Comparison of ENCODE assay signal across 8 cellular contexts in genomic region chr4:2812985-2813384, GRCh38. TPM values are rescaled to one million over a fixed set of nuclear protein-coding genes. Genes with fewer than 3 reads are reported as not detected.
DNase-seq lines count a peak whose midpoint lies in the region; ATAC-seq, FAIRE-seq and TF ChIP-seq lines count a peak whose summit lies in the region.

No MANE protein-coding gene starts in this region.

- in situ Hi-C loops in transverse colon (cut with MboI; ENCODE audit: low pct_ligation_motif_present in 1 of 4, low pct_unique_long_range_greater_than_20kb in 1 of 4, low sequenced_read_pairs in 3 of 4) = no loop called here

- peaks cover 19% of the 10 kb centered on the region for H3K4me1 Mint-ChIP-seq in WTC11

- no peaks in the 10 kb centered on the region for H3K9me3 Mint-ChIP-seq in WTC11

- CTCF ChIA-PET in WTC11 (lab: Charles Lee) = interaction anchor here (1.6 kb wide), 1 partner anchor 50 kb away, joined by 7 read pairs; no protein-coding TSS in a partner anchor

- POLR2A ChIA-PET in WTC11 (lab: Charles Lee) = no interaction called here

- H3K27ac ChIP-seq in VCaP = peak overlapping the region; percentile 84
- peak overlapping the region in 1 of 2 donors; percentile 51 for H3K27ac ChIP-seq in kidney (ENCODE audit: low read depth in 2 of 2, low read length in 2 of 2)
- peak overlapping the region; percentile 77 to 89 (median 80) for H3K27ac ChIP-seq in transverse colon

- H3K4me3 Mint-ChIP-seq in WTC11 = no peak overlapping the region

- DNase-seq in activated naive CD4-positive, alpha-beta T cell treated with Interleukin-2 at 50 U/mL for 16 hours = peak; percentile 36
- DNase-seq in activated naive CD4-positive, alpha-beta T cell treated with anti-CD3 and anti-CD28 coated beads, Interleukin-2, amount 50 U/mL, for 16 hours = no peak
- DNase-seq in kidney (no peak), transverse colon (no peak), WTC11 (ENCODE audit: low spot score) (no peak), mesenteric fat pad (ENCODE audit: low spot score) (no peak), globus pallidus (ENCODE audit: low spot score) (no peak)

- ATAC-seq in WTC11 = no peak

- peaks cover 10% of the 10 kb centered on the region for H3K27me3 Mint-ChIP-seq in WTC11 (ENCODE audit: low read depth)

- H3K4me1 ChIP-seq in kidney (ENCODE audit: control insufficient read depth in 1 of 2, insufficient read depth in 1 of 2, low read depth in 1 of 2, low read length in 2 of 2) (peaks cover 18 to 34% of the 10 kb centered on the region in 2 donors), transverse colon (peaks cover 11 to 54% (median 24%) of the 10 kb centered on the region in 4 donors)

- H3K27ac Mint-ChIP-seq in WTC11 = no peak overlapping the region

- H3K36me3 Mint-ChIP-seq in WTC11 = no peaks in the 10 kb centered on the region

- intact Hi-C loops in kidney (cut with DNase I) = no loop called here
- intact Hi-C loops in transverse colon (cut with DNase I; ENCODE audit: low total_unique reads) = no loop called here

- H3K9ac ChIP-seq in kidney (ENCODE audit: low read length in 2 of 2) = peak overlapping the region in 1 of 2 donors; percentile 19

- 57% methylated on average over 12 of the region's 12 CpGs; no CpG with 5 or more reads in 1 of the 2 donors for WGBS in transverse colon (ENCODE audit: low coverage in 1 of 2), 2 donors

- no peak for TF ChIP-seq EP300 in transverse colon (IDR thresholded peaks at IDR 0.05; ENCODE audit: low read depth)

- H3K9me3 ChIP-seq in kidney (ENCODE audit: control insufficient read depth in 1 of 2, low read length in 2 of 2) (no peaks in the 10 kb centered on the region), transverse colon (no peaks in the 10 kb centered on the region)

- H3K36me3 ChIP-seq in kidney (ENCODE audit: control insufficient read depth in 1 of 2, insufficient read depth in 2 of 2, low read length in 2 of 2) (peaks cover 3 to 4% of the 10 kb centered on the region in 2 donors), transverse colon (no peaks in the 10 kb centered on the region)

- no peak for FAIRE-seq in kidney (lab: Jason Lieb, UNC)

- TF ChIP-seq CTCF in VCaP (conservative IDR thresholded peaks at IDR 0.05) (no peak), kidney (IDR thresholded peaks at IDR 0.05; ENCODE audit: borderline replicate concordance, extremely low read depth, insufficient read depth) (no peak), transverse colon (IDR thresholded peaks at IDR 0.05) (no peak), WTC11 (IDR thresholded peaks at IDR 0.05) (no peak)

- no peak for TF ChIP-seq POLR2A in transverse colon (IDR thresholded peaks at IDR 0.05)

- H3K4me3 ChIP-seq in kidney (ENCODE audit: low read length in 2 of 2) (peak overlapping the region; percentile 21 to 48), transverse colon (peak overlapping the region in 3 of 4 donors; percentile 12 to 40 (median 27))

- H3K27me3 ChIP-seq in transverse colon = no peaks in the 10 kb centered on the region

TF ChIP-seq in WTC11, 78 proteins besides CTCF, POLR2A, EP300 and RAD21:
- TF ChIP-seq RELA (CRISPR knock-in tag; IDR thresholded peaks at IDR 0.05; ENCODE audit: borderline replicate concordance) = no peak
- TF ChIP-seq JUN (CRISPR knock-in tag; IDR thresholded peaks at IDR 0.05) = no peak
- no peak for TF ChIP-seq TEAD4 (CRISPR knock-in tag; IDR thresholded peaks at IDR 0.05)
- no peak for TF ChIP-seq ZBTB21 (CRISPR knock-in tag; IDR thresholded peaks at IDR 0.05; ENCODE audit: borderline replicate concordance)
- no peak for TF ChIP-seq ZSCAN18 (CRISPR knock-in tag; IDR thresholded peaks at IDR 0.05)
- TF ChIP-seq, protein P1, sequence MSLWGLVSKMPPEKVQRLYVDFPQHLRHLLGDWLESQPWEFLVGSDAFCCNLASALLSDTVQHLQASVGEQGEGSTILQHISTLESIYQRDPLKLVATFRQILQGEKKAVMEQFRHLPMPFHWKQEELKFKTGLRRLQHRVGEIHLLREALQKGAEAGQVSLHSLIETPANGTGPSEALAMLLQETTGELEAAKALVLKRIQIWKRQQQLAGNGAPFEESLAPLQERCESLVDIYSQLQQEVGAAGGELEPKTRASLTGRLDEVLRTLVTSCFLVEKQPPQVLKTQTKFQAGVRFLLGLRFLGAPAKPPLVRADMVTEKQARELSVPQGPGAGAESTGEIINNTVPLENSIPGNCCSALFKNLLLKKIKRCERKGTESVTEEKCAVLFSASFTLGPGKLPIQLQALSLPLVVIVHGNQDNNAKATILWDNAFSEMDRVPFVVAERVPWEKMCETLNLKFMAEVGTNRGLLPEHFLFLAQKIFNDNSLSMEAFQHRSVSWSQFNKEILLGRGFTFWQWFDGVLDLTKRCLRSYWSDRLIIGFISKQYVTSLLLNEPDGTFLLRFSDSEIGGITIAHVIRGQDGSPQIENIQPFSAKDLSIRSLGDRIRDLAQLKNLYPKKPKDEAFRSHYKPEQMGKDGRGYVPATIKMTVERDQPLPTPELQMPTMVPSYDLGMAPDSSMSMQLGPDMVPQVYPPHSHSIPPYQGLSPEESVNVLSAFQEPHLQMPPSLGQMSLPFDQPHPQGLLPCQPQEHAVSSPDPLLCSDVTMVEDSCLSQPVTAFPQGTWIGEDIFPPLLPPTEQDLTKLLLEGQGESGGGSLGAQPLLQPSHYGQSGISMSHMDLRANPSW (CRISPR knock-in tag; conservative IDR thresholded peaks at IDR 0.05; ENCODE audit: low read depth) = no peak
- no peak for TF ChIP-seq NFE2L1 (CRISPR knock-in tag; IDR thresholded peaks at IDR 0.05)
- no peak for TF ChIP-seq ATF2 (CRISPR knock-in tag; IDR thresholded peaks at IDR 0.05; ENCODE audit: borderline replicate concordance, low read depth)
- TF ChIP-seq HMGA2 (CRISPR knock-in tag; IDR thresholded peaks at IDR 0.05) = no peak
- TF ChIP-seq KAT7 (CRISPR knock-in tag; IDR thresholded peaks at IDR 0.05; ENCODE audit: borderline replicate concordance) = no peak
- no peak for TF ChIP-seq TEAD1 (CRISPR knock-in tag; IDR thresholded peaks at IDR 0.05)
TF ChIP-seq in WTC11: peak in this region for 0.

RNA-seq across cellular contexts. Expression of gene SH3BP2, which starts 20.1 kb away (rescaled TPM):
- total RNA-seq in kidney (128 TPM), transverse colon (100 to 1,000 TPM in 3 of 4 donors, 10 to 100 TPM in 1; 92.6 to 301 (median 117) TPM), WTC11 (2021) (43.2 to 49.1 TPM (median 44.5 TPM) in 3 replicates), mesenteric fat pad (63.9 TPM)
- 27.3 TPM for polyA plus RNA-seq in kidney (ENCODE audit: insufficient read depth, low read depth, low replicate concordance)

RNA-seq across cellular contexts. Expression of gene ADD1, which starts 30.7 kb away (rescaled TPM):
- total RNA-seq in kidney = 313 TPM
- 232 TPM for polyA plus RNA-seq in kidney (ENCODE audit: insufficient read depth, low read depth, low replicate concordance)
- 100 to 1,000 TPM; 218 to 392 (median 299) TPM for total RNA-seq in transverse colon
- 164 to 178 TPM (median 167 TPM) in 3 replicates for total RNA-seq in WTC11 (2021)
- total RNA-seq in mesenteric fat pad = 272 TPM

RNA-seq across cellular contexts. Expression of gene TNIP2, which starts 56.8 kb away (rescaled TPM):
- 44.4 TPM for total RNA-seq in kidney
- 43.1 TPM for polyA plus RNA-seq in kidney (ENCODE audit: insufficient read depth, low read depth, low replicate concordance)
- total RNA-seq in transverse colon = 100 to 1,000 TPM in 3 of 4 donors, 10 to 100 TPM in 1; 91.8 to 203 (median 129) TPM
- 39.3 to 44.4 TPM (median 41.5 TPM) in 3 replicates for total RNA-seq in WTC11 (2021)
- total RNA-seq in mesenteric fat pad = 49.5 TPM
